8 cellular contexts compared by ENCODE assay signal in the genomic region with DNA sequence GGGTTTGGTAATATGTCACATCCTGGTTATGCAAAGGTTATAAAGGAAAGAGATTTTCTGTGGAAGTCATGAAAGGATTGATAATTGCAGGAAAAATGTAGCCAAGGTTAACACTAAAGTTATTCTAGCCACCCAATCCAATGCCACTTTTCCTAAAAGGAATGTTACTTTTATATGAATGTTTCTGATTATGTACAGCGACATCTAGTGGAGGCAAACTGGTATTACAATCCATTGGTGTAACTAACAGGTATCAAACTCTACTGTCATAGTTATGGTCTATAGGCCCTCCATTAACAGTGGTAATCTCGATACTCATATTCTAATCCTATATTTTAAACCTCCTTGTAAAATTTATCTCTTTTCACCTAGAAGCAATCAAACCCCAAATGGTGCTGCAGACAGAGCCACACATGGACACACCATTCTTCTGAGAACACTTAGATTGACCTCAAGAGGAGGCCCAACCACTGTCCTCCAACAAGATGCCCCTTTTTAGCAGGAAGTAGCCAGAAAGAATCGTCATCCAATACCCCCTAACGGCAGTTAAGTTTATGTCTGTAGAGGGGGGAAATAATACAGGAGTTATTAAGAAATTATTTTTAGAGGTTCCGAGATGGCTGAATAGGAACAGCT.
DNase-seq lines count a peak whose midpoint lies in the region; ATAC-seq, FAIRE-seq and TF ChIP-seq lines count a peak whose summit lies in the region.

No MANE protein-coding gene starts in this region.

- H3K4me2 ChIP-seq in OCI-LY7 (ENCODE audit: low read length) = no peak overlapping the region
- H3K4me2 ChIP-seq in H1 (ENCODE audit: insufficient read depth in 1 of 2, low read depth in 2 of 2, low read length in 2 of 2) = no peak overlapping the region

- no TSS peak for BruUV-seq in OCI-LY7 (replicated peaks; lab: Mats Ljungman, UMichigan)

- H2BK15ac ChIP-seq in H1 (ENCODE audit: low read length) = no peak overlapping the region

- H3K18ac ChIP-seq in H1 (ENCODE audit: extremely low read depth, low read length) = no peak overlapping the region

- H3K36me3 ChIP-seq in OCI-LY7 (ENCODE audit: insufficient read depth, low read length) = no peaks in the 10 kb centered on the region
- H3K36me3 ChIP-seq in H1 (ENCODE audit: control insufficient read depth in 2 of 4, insufficient read depth in 4 of 4, low read length in 3 of 4) = no peaks in the 10 kb centered on the region

- H2BK120ac ChIP-seq in H1 (replicated peaks; ENCODE audit: low read depth, low read length) = no peak overlapping the region

- H3K27ac ChIP-seq in OCI-LY7 (ENCODE audit: low read depth, low read length, poor library complexity, severe bottlenecking) (no peak overlapping the region), H1 (ENCODE audit: low read depth, low read length) (no peak overlapping the region)

- no peak overlapping the region for H3K14ac ChIP-seq in H1 (ENCODE audit: insufficient read length)

- H3K9me3 Mint-ChIP-seq in nephron progenitor cell = peaks cover 64% of the 10 kb centered on the region

- peaks cover 36% of the 10 kb centered on the region for H3K36me3 Mint-ChIP-seq in nephron progenitor cell (ENCODE audit: low read depth)

- CTCF ChIA-PET in OCI-LY7 (lab: Charles Lee; ENCODE audit: unreplicated experiment) = no interaction called here
- CTCF ChIA-PET in H1 (lab: Charles Lee; ENCODE audit: partially characterized antibody) = interaction anchor here (0.7 to 6.2 kb wide), 15 partner anchors 9 to 140 kb away, joined by 3 to 50 read pairs (median 4); a partner anchor contains a TSS

- TF ChIP-seq POLR2A in H1 (IDR thresholded peaks at IDR 0.05; ENCODE audit: control extremely low read depth in 1 of 2, low read depth in 2 of 2, low read length in 2 of 2) = no peak

- H3K79me2 ChIP-seq in OCI-LY7 (ENCODE audit: insufficient read depth, low read depth, low read length) (no peaks in the 10 kb centered on the region), H1 (ENCODE audit: control insufficient read depth in 1 of 2, insufficient read depth in 2 of 2, low read length in 2 of 2) (no peaks in the 10 kb centered on the region)

- H3K27me3 Mint-ChIP-seq in nephron progenitor cell (ENCODE audit: low read depth, poor library complexity) = no peaks in the 10 kb centered on the region

- H2AFZ ChIP-seq in OCI-LY7 (ENCODE audit: low read length) = no peak overlapping the region
- no peak overlapping the region for H2AFZ ChIP-seq in H1 (ENCODE audit: low read length)

- H3K4me3 ChIP-seq in HFF-Myc (replicated peaks; ENCODE audit: low read depth, low read length) = no peak overlapping the region
- H3K4me3 ChIP-seq in OCI-LY7 (ENCODE audit: low read depth, low read length, poor library complexity, severe bottlenecking) = no peak overlapping the region
- no peak overlapping the region for H3K4me3 ChIP-seq in H1 (ENCODE audit: extremely low read depth in 1 of 4, insufficient read depth in 2 of 4, low read depth in 3 of 4, low read length in 4 of 4)

- no peak for TF ChIP-seq EP300 in H1 (IDR thresholded peaks at IDR 0.05; ENCODE audit: borderline replicate concordance in 1 of 2, low read depth in 2 of 2, low read length in 2 of 2)

- no peak overlapping the region for H3K4me3 Mint-ChIP-seq in nephron progenitor cell

- no peak overlapping the region for H4K8ac ChIP-seq in H1 (ENCODE audit: extremely low read depth, insufficient read depth, low read length)

- H3K9me2 ChIP-seq in OCI-LY7 (ENCODE audit: insufficient read depth, low read length) = no peaks in the 10 kb centered on the region

- no peak overlapping the region for H4K91ac ChIP-seq in H1 (replicated peaks; ENCODE audit: insufficient read length, low read length)

- H3K79me1 ChIP-seq in H1 (ENCODE audit: low read depth, low read length) = no peaks in the 10 kb centered on the region

- no peaks in the 10 kb centered on the region for H4K20me1 ChIP-seq in OCI-LY7 (ENCODE audit: insufficient read depth, low read length)
- H4K20me1 ChIP-seq in H1 (replicated peaks in 1 of 2; ENCODE audit: control insufficient read depth in 1 of 2, insufficient read depth in 2 of 2, low read length in 2 of 2) = no peaks in the 10 kb centered on the region

- no peak overlapping the region for H3K56ac ChIP-seq in H1 (replicated peaks; ENCODE audit: insufficient read length, low read depth, low read length)

- H2AK5ac ChIP-seq in H1 (ENCODE audit: low read depth, low read length) = no peak overlapping the region

- no peak overlapping the region for H3K27ac Mint-ChIP-seq in nephron progenitor cell

- no peak overlapping the region for H3K4ac ChIP-seq in H1 (replicated peaks; ENCODE audit: insufficient read length, low read depth, low read length)

- no peak overlapping the region for H2BK20ac ChIP-seq in H1 (ENCODE audit: low read length)

- TF ChIP-seq CTCF in HFF-Myc (IDR thresholded peaks at IDR 0.05; ENCODE audit: low read depth, low read length, missing control alignments) = peak; percentile 55
- peak; percentile 95 for TF ChIP-seq CTCF in OCI-LY7 (conservative IDR thresholded peaks at IDR 0.05; ENCODE audit: low read length)
- peak in 2 of 3 experiments; percentile 20 to 62; a peak in 2 of 4 replicates for TF ChIP-seq CTCF in H1 (IDR thresholded peaks at IDR 0.05; ENCODE audit: control extremely low read depth in 1 of 3, insufficient read depth in 1 of 3, low read depth in 1 of 3, low read length in 3 of 3)
- TF ChIP-seq CTCF in nephron progenitor cell (IDR thresholded peaks at IDR 0.05) = peak; percentile 80

- H3K9me3 ChIP-seq in OCI-LY7 (ENCODE audit: low read length) = no peaks in the 10 kb centered on the region
- peaks cover 12 to 15% of the 10 kb centered on the region in 2 experiments; a peak in 3 of 4 replicates for H3K9me3 ChIP-seq in H1 (ENCODE audit: insufficient read depth in 2 of 2, low read depth in 1 of 2, low read length in 1 of 2)

- H3K4me1 ChIP-seq in OCI-LY7 (ENCODE audit: insufficient read depth, low read length, poor library complexity, severe bottlenecking) (no peaks in the 10 kb centered on the region), H1 (replicated peaks in 1 of 4; ENCODE audit: control insufficient read depth in 3 of 4, insufficient read depth in 4 of 4, low read length in 3 of 4) (no peaks in the 10 kb centered on the region)

- ATAC-seq in HG03045 (IDR thresholded peaks at IDR 0.05; ENCODE audit: unreplicated experiment) (no peak), GM18870 (IDR thresholded peaks at IDR 0.05; ENCODE audit: unreplicated experiment) (no peak), HG03520 (IDR thresholded peaks at IDR 0.05; ENCODE audit: unreplicated experiment) (no peak)

- H2BK12ac ChIP-seq in H1 (ENCODE audit: low read depth, low read length) = no peak overlapping the region

- no peak overlapping the region for H4K5ac ChIP-seq in H1 (ENCODE audit: insufficient read length, low read depth, low read length)

- DNase-seq in DMS153 (lab: John Stamatoyannopoulos, UW) (peak; percentile 8), HFF-Myc (ENCODE audit: extremely low read depth, low read depth) (peak; percentile 26), OCI-LY7 (ENCODE audit: low spot score) (peak; percentile 47), H1 (ENCODE audit: low read depth in 1 of 2, low spot score in 2 of 2) (no peak), nephron progenitor cell (no peak)

- intact Hi-C loops in OCI-LY7 (cut with micrococcal nuclease; ENCODE audit: unreplicated experiment) = loop anchor here (2.0 to 10.0 kb wide), 3 partner anchors 48 to 380 kb away; a partner anchor contains a TSS

- POLR2A ChIA-PET in OCI-LY7 (lab: Charles Lee) = no interaction called here
- POLR2A ChIA-PET in H1 (lab: Charles Lee; ENCODE audit: partially characterized antibody) = no interaction called here

- no peak for FAIRE-seq in H1 (lab: Jason Lieb, UNC)

- no peaks in the 10 kb centered on the region for H3K4me1 Mint-ChIP-seq in nephron progenitor cell

- H3K23ac ChIP-seq in H1 (ENCODE audit: insufficient read length) = no peak overlapping the region

- TF ChIP-seq RAD21 in H1 (IDR thresholded peaks at IDR 0.05 in 1 of 2, conservative IDR thresholded peaks at IDR 0.05 in 1 of 2; ENCODE audit: low read depth in 2 of 2, low read length in 2 of 2) = peak; percentile 31 to 32; a peak in 3 of 4 replicates

- H3K27me3 ChIP-seq in H1 (replicated peaks in 1 of 4; ENCODE audit: control insufficient read depth in 3 of 4, extremely low read depth in 1 of 4, insufficient read depth in 3 of 4, low read length in 3 of 4) = no peaks in the 10 kb centered on the region

- 72% methylated on average over 5 of the region's 5 CpGs; no CpG with 5 or more reads in 1 of the 2 experiments for WGBS in H1 (ENCODE audit: extremely low coverage in 1 of 2, insufficient coverage in 1 of 2, insufficient read length in 1 of 2, insufficient replicate concordance in 2 of 2, low coverage in 1 of 2, low lambda C conversion rate in 2 of 2, missing lambda C conversion rate in 1 of 2), 2 experiments

- H3K23me2 ChIP-seq in H1 (ENCODE audit: low read depth, low read length) = no peaks in the 10 kb centered on the region

- no peak overlapping the region for H3K9ac ChIP-seq in H1 (replicated peaks in 1 of 4; ENCODE audit: extremely low read depth in 1 of 4, low read depth in 3 of 4, low read length in 3 of 4)

- H2BK5ac ChIP-seq in H1 (ENCODE audit: low read depth, low read length) = no peak overlapping the region

Comparison
In these comparisons a context has a peak if more than half of its experiments do, and no peak if none do; other contexts are left out.
1. DNase-seq: peak in DMS153 (single experiment), HFF-Myc (single experiment) and OCI-LY7 (single experiment); none in H1 (0 of 2) and nephron progenitor cell (single experiment).
2. CTCF ChIP-seq: peak in every context shown above with its lines; median percentile 95 in OCI-LY7; 80 in nephron progenitor cell; 55 in HFF-Myc; 41 in H1.